22 cellular contexts compared by ENCODE assay signal in genomic region chr13:111048387-111048786, GRCh38.
"Had no signal": no experiment of that assay in that cellular context is flagged by ENCODE, and none has a peak within 500 bp of the region (broad histone marks: within the 10 kb centered on the region; RNA-seq: fewer than 3 reads in every experiment).

No MANE protein-coding gene starts in this region.

- H3K27ac ChIP-seq: colonic mucosa, epithelial cell of prostate, foreskin keratinocyte, gastroesophageal sphincter, lower lobe of right lung had no signal

- H3K27me3 ChIP-seq: colonic mucosa, heart right ventricle had no signal

- H3K36me3 ChIP-seq: colonic mucosa, gastroesophageal sphincter, heart right ventricle, lower lobe of right lung had no signal

- H3K4me3 ChIP-seq: colonic mucosa, gastroesophageal sphincter, heart right ventricle, lower lobe of right lung had no signal

- DNase-seq: colonic mucosa; cortex of kidney; effector CD8-positive, alpha-beta T cell; effector memory CD8-positive, alpha-beta T cell; endodermal cell; erythroblast; foreskin keratinocyte; glutamatergic neuron; heart right ventricle; hippocampal formation; kidney glomerular epithelial cell; left colon; left ventricle myocardium superior; lower lobe of right lung; mammary epithelial cell; mesendoderm; midbrain; naive thymus-derived CD4-positive, alpha-beta T cell had no signal

- ATAC-seq: effector memory CD8-positive, alpha-beta T cell; esophagus mucosa; foreskin keratinocyte; gastroesophageal sphincter; heart right ventricle; left colon; left lobe of liver; left ventricle myocardium superior; lower lobe of right lung; naive thymus-derived CD4-positive, alpha-beta T cell had no signal

- H3K4me1 ChIP-seq: colonic mucosa, foreskin keratinocyte had no signal

- H3K9me3 ChIP-seq: colonic mucosa, gastroesophageal sphincter, heart right ventricle, lower lobe of right lung had no signal
